11 cellular contexts compared by ENCODE assay signal in the genomic region with DNA sequence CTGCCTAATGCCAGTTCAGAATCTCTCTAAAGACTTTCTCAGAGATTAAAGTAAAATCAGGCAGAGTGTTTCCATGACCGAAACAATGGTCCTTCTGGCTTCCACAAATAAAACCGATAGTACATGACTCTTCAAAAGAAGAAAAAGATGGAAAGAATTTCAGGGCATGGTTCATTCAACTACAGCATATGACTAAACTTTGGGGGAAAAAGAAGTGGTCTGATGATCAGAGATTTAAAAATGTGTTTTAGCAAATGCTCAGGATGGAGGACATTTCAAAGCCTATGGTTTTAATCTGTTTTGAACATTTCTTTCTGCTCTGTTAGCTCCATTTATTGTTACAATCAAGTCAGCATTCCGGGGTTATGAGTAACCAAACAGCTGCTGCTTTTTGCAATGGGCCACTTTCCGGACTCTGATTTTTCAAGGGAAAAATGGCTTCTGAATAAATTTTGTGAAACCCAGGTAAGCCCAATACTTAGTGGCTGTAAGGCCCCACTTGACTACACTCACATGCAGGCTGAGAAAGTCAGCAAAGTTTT.
DNase-seq lines count a peak whose midpoint lies in the region; ATAC-seq, FAIRE-seq and TF ChIP-seq lines count a peak whose summit lies in the region.
"Had no signal": no experiment of that assay in that cellular context is flagged by ENCODE, and none has a peak within 500 bp of the region (broad histone marks: within the 10 kb centered on the region; RNA-seq: fewer than 3 reads in every experiment).

No MANE protein-coding gene starts in this region.

- H3K4me3 ChIP-seq in AG10803 (ENCODE audit: low read length), result peak overlapping the region; percentile 5; the same call in 1 of the 2 replicates
- no peak overlapping the region for H3K4me3 ChIP-seq in fibroblast of lung (replicated peaks in 1 of 4; ENCODE audit: control extremely low read depth in 1 of 4, insufficient read depth in 1 of 4, low read depth in 3 of 4, low read length in 4 of 4)

- no peaks in the 10 kb centered on the region for H3K27me3 Mint-ChIP-seq in neural crest cell (ENCODE audit: low read depth)
- no peaks in the 10 kb centered on the region for H3K27me3 Mint-ChIP-seq in stimulated activated naive CD8-positive, alpha-beta T cell treated with anti-CD3 and anti-CD28 coated beads, Interleukin-15, amount 100 ng/mL, for 72 hours
- H3K27me3 Mint-ChIP-seq: activated naive CD8-positive, alpha-beta T cell treated with anti-CD3 and anti-CD28 coated beads, Interleukin-2, amount 10 ng/mL, durations not matched to agents 7 days and 5 days; memory B cell had no signal

- no peaks in the 10 kb centered on the region for H4K20me1 ChIP-seq in fibroblast of lung (ENCODE audit: control insufficient read depth, extremely low read depth, insufficient read depth, low read length)

- no peaks in the 10 kb centered on the region for H3K9me3 ChIP-seq in fibroblast of lung (ENCODE audit: control insufficient read depth, insufficient read depth, low read depth, low read length)

- peaks cover 75% of the 10 kb centered on the region for H3K4me1 Mint-ChIP-seq in neural crest cell
- no peaks in the 10 kb centered on the region for H3K4me1 Mint-ChIP-seq in stimulated activated naive CD8-positive, alpha-beta T cell treated with anti-CD3 and anti-CD28 coated beads, Interleukin-15, amount 100 ng/mL, for 72 hours
- H3K4me1 Mint-ChIP-seq: activated naive CD8-positive, alpha-beta T cell treated with anti-CD3 and anti-CD28 coated beads, Interleukin-2, amount 10 ng/mL, durations not matched to agents 7 days and 5 days; memory B cell had no signal

- TF ChIP-seq CTCF in AG10803 (conservative IDR thresholded peaks at IDR 0.05; ENCODE audit: low read length) (no peak), VCaP (conservative IDR thresholded peaks at IDR 0.05) (no peak), fibroblast of lung (conservative IDR thresholded peaks at IDR 0.05 in 1 of 2, IDR thresholded peaks at IDR 0.05 in 1 of 2; ENCODE audit: low read depth in 1 of 2, low read length in 2 of 2) (no peak), neural crest cell (conservative IDR thresholded peaks at IDR 0.05) (no peak)

- no peaks in the 10 kb centered on the region for H3K36me3 ChIP-seq in fibroblast of lung (ENCODE audit: control insufficient read depth, insufficient read depth, low read length)

- FAIRE-seq in urothelium cell line (lab: Jason Lieb, UNC), result no peak

- ATAC-seq in stimulated activated naive CD8-positive, alpha-beta T cell treated with anti-CD3 and anti-CD28 coated beads, Interleukin-15, amount 100 ng/mL, for 72 hours, result no peak

- H3K9me3 Mint-ChIP-seq in neural crest cell, result peaks cover 3% of the 10 kb centered on the region
- no peaks in the 10 kb centered on the region for H3K9me3 Mint-ChIP-seq in stimulated activated naive CD8-positive, alpha-beta T cell treated with anti-CD3 and anti-CD28 coated beads, Interleukin-15, amount 100 ng/mL, for 72 hours
- H3K9me3 Mint-ChIP-seq: activated naive CD8-positive, alpha-beta T cell treated with anti-CD3 and anti-CD28 coated beads, Interleukin-2, amount 10 ng/mL, durations not matched to agents 7 days and 5 days; memory B cell had no signal

- H3K9ac ChIP-seq in fibroblast of lung (ENCODE audit: insufficient read depth, low read length), result no peak overlapping the region

- H3K4me2 ChIP-seq in fibroblast of lung (ENCODE audit: extremely low read depth, insufficient read depth, low read length), result peak overlapping the region; percentile 49

- H3K36me3 Mint-ChIP-seq in neural crest cell (ENCODE audit: low read depth), result peaks cover 6% of the 10 kb centered on the region
- H3K36me3 Mint-ChIP-seq: memory B cell had no signal

- H3K79me2 ChIP-seq in fibroblast of lung (ENCODE audit: control insufficient read depth, insufficient read depth, low read length), result no peaks in the 10 kb centered on the region

- H3K27ac ChIP-seq in VCaP (peak overlapping the region; percentile 21; the same call in 1 of the 2 replicates), fibroblast of lung (ENCODE audit: insufficient read depth, low read length) (peak overlapping the region; percentile 93)

- DNase-seq in AG10803 (ENCODE audit: low read depth) (peak; percentile 88), fibroblast of lung (ENCODE audit: low read depth in 2 of 2) (peak; percentile 80 to 96), neural crest cell (ENCODE audit: low read depth, low spot score) (no peak), urothelium cell line (ENCODE audit: low spot score) (no peak), activated gamma-delta T cell treated with Interleukin-2 at 50 U/mL for 16 hours (no peak)
- no peak for DNase-seq in effector CD4-positive, alpha-beta T cell
- DNase-seq in stimulated activated naive CD8-positive, alpha-beta T cell treated with anti-CD3 and anti-CD28 coated beads, Interleukin-15, amount 100 ng/mL, for 72 hours, result no peak
- DNase-seq: activated naive CD8-positive, alpha-beta T cell treated with anti-CD3 and anti-CD28 coated beads, Interleukin-2, amount 10 ng/mL, durations not matched to agents 7 days and 5 days; NCI-H69 had no signal

- peaks cover 17% of the 10 kb centered on the region for H3K4me1 ChIP-seq in fibroblast of lung (ENCODE audit: control insufficient read depth, extremely low read depth, insufficient read depth, low read length)

- H2AFZ ChIP-seq in fibroblast of lung (ENCODE audit: low read length), result no peak overlapping the region

- H3K27me3 ChIP-seq in fibroblast of lung (ENCODE audit: control insufficient read depth, insufficient read depth, low read length), result no peaks in the 10 kb centered on the region

- peak overlapping the region; percentile 100 for H3K27ac Mint-ChIP-seq in neural crest cell (ENCODE audit: unreplicated experiment)
- H3K27ac Mint-ChIP-seq in stimulated activated naive CD8-positive, alpha-beta T cell treated with anti-CD3 and anti-CD28 coated beads, Interleukin-15, amount 100 ng/mL, for 72 hours, result no peak overlapping the region
- H3K27ac Mint-ChIP-seq: activated naive CD8-positive, alpha-beta T cell treated with anti-CD3 and anti-CD28 coated beads, Interleukin-2, amount 10 ng/mL, durations not matched to agents 7 days and 5 days; memory B cell had no signal

- peak overlapping the region; percentile 68 for H3K4me3 Mint-ChIP-seq in neural crest cell
- no peak overlapping the region for H3K4me3 Mint-ChIP-seq in stimulated activated naive CD8-positive, alpha-beta T cell treated with anti-CD3 and anti-CD28 coated beads, Interleukin-15, amount 100 ng/mL, for 72 hours
- H3K4me3 Mint-ChIP-seq: activated naive CD8-positive, alpha-beta T cell treated with anti-CD3 and anti-CD28 coated beads, Interleukin-2, amount 10 ng/mL, durations not matched to agents 7 days and 5 days; memory B cell had no signal

Comparison
In these comparisons a context has a peak if more than half of its experiments do, and no peak if none do; other contexts are left out.
1. DNase-seq: peak in AG10803 (single experiment) and fibroblast of lung (2 of 2); none in neural crest cell (single experiment), urothelium cell line (single experiment), effector CD4-positive, alpha-beta T cell (single experiment), stimulated activated naive CD8-positive, alpha-beta T cell treated with anti-CD3 and anti-CD28 coated beads, Interleukin-15, amount 100 ng/mL, for 72 hours (0 of 2) and activated gamma-delta T cell treated with Interleukin-2 at 50 U/mL for 16 hours (single experiment).